17 cellular contexts compared by ENCODE assay signal in genomic region chr14:86639146-86639545, GRCh38.
"Had no signal": no experiment of that assay in that cellular context is flagged by ENCODE, and none has a peak within 500 bp of the region (broad histone marks: within the 10 kb centered on the region; RNA-seq: fewer than 3 reads in every experiment).

No MANE protein-coding gene starts in this region.

- ATAC-seq: activated CD4-positive, alpha-beta T cell treated with anti-CD3 and anti-CD28 coated beads for 36 hours; activated CD8-positive, alpha-beta memory T cell treated with anti-CD3 and anti-CD28 coated beads, Interleukin-2, amount 10 ng/mL, durations not matched to agents 7 days and 5 days; body of pancreas; gastrocnemius medialis had no signal

- DNase-seq: activated CD4-positive, alpha-beta memory T cell treated with anti-CD3 and anti-CD28 coated beads, Interleukin-2, amount 10 ng/mL, durations not matched to agents 7 days and 5 days; activated CD4-positive, alpha-beta T cell treated with anti-CD3 and anti-CD28 coated beads for 36 hours; activated CD8-positive, alpha-beta memory T cell treated with anti-CD3 and anti-CD28 coated beads, Interleukin-2, amount 10 ng/mL, durations not matched to agents 7 days and 5 days; activated naive CD4-positive, alpha-beta T cell; activated naive CD8-positive, alpha-beta T cell treated with anti-CD3 and anti-CD28 coated beads, Interleukin-2, amount 10 ng/mL, durations not matched to agents 7 days and 5 days; body of pancreas; caudate nucleus; gastrocnemius medialis; head of caudate nucleus; midbrain; occipital lobe; posterior cingulate gyrus; stimulated activated CD4-positive, alpha-beta T cell treated with anti-CD3 and anti-CD28 coated beads, Interleukin-12 subunit alpha, Interleukin-12 subunit beta, amount 100 ng/mL, for 4 hours; stimulated activated CD4-positive, alpha-beta T cell treated with anti-CD3 and anti-CD28 coated beads, Interleukin-1b, Interleukin-23, amount 100 ng/mL, for 48 hours; stimulated activated CD8-positive, alpha-beta memory T cell treated with anti-CD3 and anti-CD28 coated beads, Interleukin-4, amount 100 ng/mL, for 48 hours; stimulated activated naive CD4-positive, alpha-beta T cell; thyroid gland had no signal

- H3K27ac ChIP-seq: body of pancreas, gastrocnemius medialis, thyroid gland had no signal

- H3K9me3 ChIP-seq: body of pancreas, gastrocnemius medialis, thyroid gland had no signal

- H3K36me3 ChIP-seq: gastrocnemius medialis, thyroid gland had no signal

- H3K4me1 ChIP-seq: body of pancreas, gastrocnemius medialis, thyroid gland had no signal

- H3K4me3 ChIP-seq: body of pancreas, gastrocnemius medialis, thyroid gland had no signal

- H3K27me3 ChIP-seq: body of pancreas, gastrocnemius medialis, thyroid gland had no signal
